ENCODE assay signal across 1 cellular context in genomic region chr12:115657081-115658013, GRCh38.
TF ChIP-seq lines count a peak whose summit lies in the region.

No MANE protein-coding gene starts in this region.

TF ChIP-seq in HEK293, 187 proteins besides CTCF, POLR2A, EP300 and RAD21 (continued from another document):
- TF ChIP-seq, protein P1, sequence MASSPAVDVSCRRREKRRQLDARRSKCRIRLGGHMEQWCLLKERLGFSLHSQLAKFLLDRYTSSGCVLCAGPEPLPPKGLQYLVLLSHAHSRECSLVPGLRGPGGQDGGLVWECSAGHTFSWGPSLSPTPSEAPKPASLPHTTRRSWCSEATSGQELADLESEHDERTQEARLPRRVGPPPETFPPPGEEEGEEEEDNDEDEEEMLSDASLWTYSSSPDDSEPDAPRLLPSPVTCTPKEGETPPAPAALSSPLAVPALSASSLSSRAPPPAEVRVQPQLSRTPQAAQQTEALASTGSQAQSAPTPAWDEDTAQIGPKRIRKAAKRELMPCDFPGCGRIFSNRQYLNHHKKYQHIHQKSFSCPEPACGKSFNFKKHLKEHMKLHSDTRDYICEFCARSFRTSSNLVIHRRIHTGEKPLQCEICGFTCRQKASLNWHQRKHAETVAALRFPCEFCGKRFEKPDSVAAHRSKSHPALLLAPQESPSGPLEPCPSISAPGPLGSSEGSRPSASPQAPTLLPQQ (tag by site-specific recombination; IDR thresholded peaks at IDR 0.05): no peak
- TF ChIP-seq ZNF791 (tag by site-specific recombination; IDR thresholded peaks at IDR 0.05) (no peak), ZFHX2 (tag by site-specific recombination; conservative IDR thresholded peaks at IDR 0.05) (peak; percentile 35), ZNF701 (tag by site-specific recombination; IDR thresholded peaks at IDR 0.05) (no peak), ZNF629 (tag by site-specific recombination; IDR thresholded peaks at IDR 0.05) (no peak), ZNF548 (tag by site-specific recombination; IDR thresholded peaks at IDR 0.05) (no peak), HOXA7 (CRISPR knock-in tag; IDR thresholded peaks at IDR 0.05; ENCODE audit: borderline replicate concordance) (no peak), ZNF114 (tag by site-specific recombination; IDR thresholded peaks at IDR 0.05) (no peak), SALL2 (tag by site-specific recombination; IDR thresholded peaks at IDR 0.05; ENCODE audit: borderline replicate concordance) (no peak), MYNN (tag by site-specific recombination; IDR thresholded peaks at IDR 0.05; ENCODE audit: borderline replicate concordance) (no peak), ZNF843 (tag by site-specific recombination; IDR thresholded peaks at IDR 0.05) (no peak)
- TF ChIP-seq, protein P2, sequence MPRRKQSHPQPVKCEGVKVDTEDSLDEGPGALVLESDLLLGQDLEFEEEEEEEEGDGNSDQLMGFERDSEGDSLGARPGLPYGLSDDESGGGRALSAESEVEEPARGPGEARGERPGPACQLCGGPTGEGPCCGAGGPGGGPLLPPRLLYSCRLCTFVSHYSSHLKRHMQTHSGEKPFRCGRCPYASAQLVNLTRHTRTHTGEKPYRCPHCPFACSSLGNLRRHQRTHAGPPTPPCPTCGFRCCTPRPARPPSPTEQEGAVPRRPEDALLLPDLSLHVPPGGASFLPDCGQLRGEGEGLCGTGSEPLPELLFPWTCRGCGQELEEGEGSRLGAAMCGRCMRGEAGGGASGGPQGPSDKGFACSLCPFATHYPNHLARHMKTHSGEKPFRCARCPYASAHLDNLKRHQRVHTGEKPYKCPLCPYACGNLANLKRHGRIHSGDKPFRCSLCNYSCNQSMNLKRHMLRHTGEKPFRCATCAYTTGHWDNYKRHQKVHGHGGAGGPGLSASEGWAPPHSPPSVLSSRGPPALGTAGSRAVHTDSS (tag by site-specific recombination; IDR thresholded peaks at IDR 0.05): peak; percentile 92
- TF ChIP-seq, protein P3, sequence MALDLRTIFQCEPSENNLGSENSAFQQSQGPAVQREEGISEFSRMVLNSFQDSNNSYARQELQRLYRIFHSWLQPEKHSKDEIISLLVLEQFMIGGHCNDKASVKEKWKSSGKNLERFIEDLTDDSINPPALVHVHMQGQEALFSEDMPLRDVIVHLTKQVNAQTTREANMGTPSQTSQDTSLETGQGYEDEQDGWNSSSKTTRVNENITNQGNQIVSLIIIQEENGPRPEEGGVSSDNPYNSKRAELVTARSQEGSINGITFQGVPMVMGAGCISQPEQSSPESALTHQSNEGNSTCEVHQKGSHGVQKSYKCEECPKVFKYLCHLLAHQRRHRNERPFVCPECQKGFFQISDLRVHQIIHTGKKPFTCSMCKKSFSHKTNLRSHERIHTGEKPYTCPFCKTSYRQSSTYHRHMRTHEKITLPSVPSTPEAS (tag by site-specific recombination; IDR thresholded peaks at IDR 0.05): no peak
